ENCODE assay signal across 9 cellular contexts in genomic region chr3:46705751-46706572, GRCh38. TPM values are rescaled to one million over a fixed set of nuclear protein-coding genes. Genes with fewer than 3 reads are reported as not detected.
DNase-seq lines count a peak whose midpoint lies in the region; ATAC-seq and TF ChIP-seq lines count a peak whose summit lies in the region.
"Had no signal": no experiment of that assay in that cellular context is flagged by ENCODE, and none has a peak within 500 bp of the region (broad histone marks: within the 10 kb centered on the region; RNA-seq: fewer than 3 reads in every experiment).

No MANE protein-coding gene starts in this region.

- H3K27ac Mint-ChIP-seq in activated CD8-positive, alpha-beta memory T cell treated with anti-CD3 and anti-CD28 coated beads, Interleukin-2, amount 10 ng/mL, durations not matched to agents 7 days and 5 days = peak overlapping the region; percentile 42
- no peak overlapping the region for H3K27ac Mint-ChIP-seq in CD8-positive, alpha-beta T cell

- H3K36me3 Mint-ChIP-seq in activated CD8-positive, alpha-beta memory T cell treated with anti-CD3 and anti-CD28 coated beads, Interleukin-2, amount 10 ng/mL, durations not matched to agents 7 days and 5 days = no peaks in the 10 kb centered on the region
- H3K36me3 Mint-ChIP-seq in CD8-positive, alpha-beta T cell = peaks cover 3% of the 10 kb centered on the region

- peaks cover 6% of the 10 kb centered on the region for H3K27me3 ChIP-seq in CD8-positive, alpha-beta T cell (ENCODE audit: insufficient read depth, low read length)

- H3K36me3 ChIP-seq in CD8-positive, alpha-beta T cell (ENCODE audit: insufficient read depth, low read length) = no peaks in the 10 kb centered on the region

- intact Hi-C loops in CD8-positive, alpha-beta T cell (cut with DNase I, micrococcal nuclease) = loop anchor here (1.0 to 5.0 kb wide), 10 partner anchors 189 to 771 kb away; partner anchors contain the start of gene SCAP (in 1 of the 2)

- no peak overlapping the region for H3K27ac ChIP-seq in CD8-positive, alpha-beta T cell (ENCODE audit: low read depth, low read length)
- H3K27ac ChIP-seq: KMS-11 had no signal

- H3K9me3 ChIP-seq in CD8-positive, alpha-beta T cell (ENCODE audit: low read length) = no peaks in the 10 kb centered on the region

- H3K4me1 Mint-ChIP-seq in activated CD8-positive, alpha-beta memory T cell treated with anti-CD3 and anti-CD28 coated beads, Interleukin-2, amount 10 ng/mL, durations not matched to agents 7 days and 5 days = no peaks in the 10 kb centered on the region
- peaks cover 7% of the 10 kb centered on the region for H3K4me1 Mint-ChIP-seq in CD8-positive, alpha-beta T cell (ENCODE audit: low read depth)

- no peak for DNase-seq in activated CD8-positive, alpha-beta memory T cell treated with anti-CD3 and anti-CD28 coated beads, Interleukin-2, amount 10 ng/mL, durations not matched to agents 7 days and 5 days
- no peak for DNase-seq in activated CD8-positive, alpha-beta memory T cell treated with anti-CD3 and anti-CD28 coated beads, Interleukin-2, amount 50 U/mL, for 48 hours
- peak; percentile 14 for DNase-seq in LoVo (ENCODE audit: low spot score)
- peak; percentile 52 for DNase-seq in fibroblast of mammary gland (ENCODE audit: low read depth)
- DNase-seq in retina = peak; percentile 20
- DNase-seq in CD8-positive, alpha-beta T cell = no peak
- DNase-seq in NCI-H82 treated with DMSO at 0.1 percent for 48 hours (lab: John Stamatoyannopoulos, UW; ENCODE audit: unreplicated experiment) = no peak
- no peak for DNase-seq in ACHN

- no peak for ATAC-seq in activated CD8-positive, alpha-beta memory T cell treated with anti-CD3 and anti-CD28 coated beads, Interleukin-2, amount 10 ng/mL, durations not matched to agents 7 days and 5 days
- no peak for ATAC-seq in CD8-positive, alpha-beta T cell

- no peak overlapping the region for H3K4me3 Mint-ChIP-seq in activated CD8-positive, alpha-beta memory T cell treated with anti-CD3 and anti-CD28 coated beads, Interleukin-2, amount 10 ng/mL, durations not matched to agents 7 days and 5 days
- no peak overlapping the region for H3K4me3 Mint-ChIP-seq in CD8-positive, alpha-beta T cell

- H3K9me3 Mint-ChIP-seq in activated CD8-positive, alpha-beta memory T cell treated with anti-CD3 and anti-CD28 coated beads, Interleukin-2, amount 10 ng/mL, durations not matched to agents 7 days and 5 days (ENCODE audit: low read depth) = no peaks in the 10 kb centered on the region
- no peaks in the 10 kb centered on the region for H3K9me3 Mint-ChIP-seq in CD8-positive, alpha-beta T cell

- H3K4me1 ChIP-seq in CD8-positive, alpha-beta T cell (ENCODE audit: insufficient read depth, low read length) = peaks cover 4% of the 10 kb centered on the region

- POLR2A ChIA-PET in CD8-positive, alpha-beta T cell (lab: Charles Lee) = no interaction called here

- peak; percentile 15 for TF ChIP-seq CTCF in fibroblast of mammary gland (conservative IDR thresholded peaks at IDR 0.05; ENCODE audit: control insufficient read depth, insufficient read depth, low read depth, low read length)
- no peak for TF ChIP-seq CTCF in CD8-positive, alpha-beta T cell (IDR thresholded peaks at IDR 0.05)

- peaks cover 13% of the 10 kb centered on the region for H3K27me3 Mint-ChIP-seq in activated CD8-positive, alpha-beta memory T cell treated with anti-CD3 and anti-CD28 coated beads, Interleukin-2, amount 10 ng/mL, durations not matched to agents 7 days and 5 days
- peaks cover 7% of the 10 kb centered on the region for H3K27me3 Mint-ChIP-seq in CD8-positive, alpha-beta T cell (ENCODE audit: low read depth)

- no peak overlapping the region for H3K4me3 ChIP-seq in fibroblast of mammary gland (ENCODE audit: control insufficient read depth, low read depth, low read length)
- no peak overlapping the region for H3K4me3 ChIP-seq in CD8-positive, alpha-beta T cell (ENCODE audit: low read depth, low read length)

- in situ Hi-C loops in ACHN (cut with HindIII; ENCODE audit: low pct_ligation_motif_present, low pct_unique_long_range_greater_than_20kb, low sequenced_read_pairs) = no loop called here

- CTCF ChIA-PET in activated CD8-positive, alpha-beta memory T cell treated with anti-CD3 and anti-CD28 coated beads, Interleukin-2, amount 10 ng/mL, durations not matched to agents 7 days and 5 days (lab: Charles Lee) = interaction anchor here (0.6 to 4.4 kb wide), 6 partner anchors 9 to 204 kb away, joined by 3 to 23 read pairs (median 6); no protein-coding TSS in a partner anchor
- CTCF ChIA-PET in CD8-positive, alpha-beta T cell (lab: Charles Lee) = interaction anchor here (0.6 to 2.3 kb wide), 15 partner anchors 9 to 301 kb away, joined by 3 to 9 read pairs (median 4); no protein-coding TSS in a partner anchor

RNA-seq across cellular contexts. Expression of gene TMIE, which starts 4.8 kb away (rescaled TPM):
- total RNA-seq in activated CD8-positive, alpha-beta memory T cell treated with anti-CD3 and anti-CD28 coated beads, Interleukin-2, amount 10 ng/mL, durations not matched to agents 7 days and 5 days = not detected
- total RNA-seq in CD8-positive, alpha-beta T cell = under 1 TPM; 0.19 to 0.28 TPM

RNA-seq across cellular contexts. Expression of gene PRSS50, which starts 11.7 kb away (rescaled TPM):
- total RNA-seq in activated CD8-positive, alpha-beta memory T cell treated with anti-CD3 and anti-CD28 coated beads, Interleukin-2, amount 10 ng/mL, durations not matched to agents 7 days and 5 days = not detected
- total RNA-seq in CD8-positive, alpha-beta T cell = not detected

RNA-seq across cellular contexts. Expression of gene ALS2CL, which starts 12.5 kb away (rescaled TPM):
- under 1 TPM; 0.09 to 0.58 TPM for total RNA-seq in activated CD8-positive, alpha-beta memory T cell treated with anti-CD3 and anti-CD28 coated beads, Interleukin-2, amount 10 ng/mL, durations not matched to agents 7 days and 5 days
- total RNA-seq in CD8-positive, alpha-beta T cell = 1 to 10 TPM; 6.8 to 7.5 TPM

Comparison
In these comparisons a context has a peak if more than half of its experiments do, and no peak if none do; other contexts are left out.
1. DNase-seq: peak in LoVo (single experiment), fibroblast of mammary gland (single experiment) and retina (single experiment); none in activated CD8-positive, alpha-beta memory T cell treated with anti-CD3 and anti-CD28 coated beads, Interleukin-2, amount 10 ng/mL, durations not matched to agents 7 days and 5 days (single experiment), activated CD8-positive, alpha-beta memory T cell treated with anti-CD3 and anti-CD28 coated beads, Interleukin-2, amount 50 U/mL, for 48 hours (single experiment), CD8-positive, alpha-beta T cell (0 of 7), NCI-H82 treated with DMSO at 0.1 percent for 48 hours (single experiment) and ACHN (single experiment).
2. RNA of gene ALS2CL, which starts 12.5 kb away (total RNA-seq): 6.8 to 7.5 TPM in CD8-positive, alpha-beta T cell; 0.09 to 0.58 TPM in activated CD8-positive, alpha-beta memory T cell treated with anti-CD3 and anti-CD28 coated beads, Interleukin-2, amount 10 ng/mL, durations not matched to agents 7 days and 5 days; every median in the first group is over 4 times any median in the second.